ENCODE assay signal across 1 cellular context in the genomic region with DNA sequence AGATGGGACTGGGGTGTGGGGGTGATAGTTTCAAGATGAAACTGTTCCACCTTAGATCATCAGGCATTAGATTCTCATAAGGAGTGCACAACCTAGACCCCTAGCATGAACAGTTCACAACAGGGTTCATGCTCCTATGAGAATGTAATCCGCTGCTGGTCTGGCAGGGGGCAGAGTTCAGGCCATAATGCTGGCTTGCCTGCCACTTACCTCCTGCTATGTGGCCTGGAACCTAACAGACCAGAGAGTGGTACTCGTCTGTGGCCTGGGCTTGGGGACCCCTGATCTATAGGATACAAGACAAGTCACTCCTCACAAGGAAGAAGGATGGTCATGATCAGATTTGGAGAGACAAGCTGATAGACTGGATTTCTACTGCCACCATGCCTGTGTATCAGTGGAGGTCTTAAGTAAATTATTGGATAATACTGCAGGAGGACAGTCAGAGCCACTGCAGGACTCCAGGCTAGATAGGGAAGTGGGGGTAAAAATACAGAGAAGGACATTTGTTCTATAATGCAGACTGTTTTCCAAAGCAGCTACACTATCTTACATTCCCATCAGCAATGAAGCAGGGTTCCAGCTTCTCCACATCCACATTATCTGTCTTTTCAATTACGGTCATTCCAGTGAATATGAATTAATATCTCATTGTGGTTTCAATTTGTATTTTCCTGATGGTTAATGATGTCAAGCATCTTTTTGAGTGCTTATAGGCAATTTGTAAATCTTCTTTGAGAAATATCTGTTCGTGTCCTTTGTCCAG.
A peak's percentile ranks its signal among the peaks of the same experiment; 100 is the strongest.
TF ChIP-seq lines count a peak whose summit lies in the region.

No MANE protein-coding gene starts in this region.

TF ChIP-seq in HepG2, 621 proteins besides CTCF, POLR2A, EP300 and RAD21 (continued from another document and continues in another):
- TF ChIP-seq, protein P1, sequence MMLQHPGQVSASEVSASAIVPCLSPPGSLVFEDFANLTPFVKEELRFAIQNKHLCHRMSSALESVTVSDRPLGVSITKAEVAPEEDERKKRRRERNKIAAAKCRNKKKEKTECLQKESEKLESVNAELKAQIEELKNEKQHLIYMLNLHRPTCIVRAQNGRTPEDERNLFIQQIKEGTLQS (CRISPR knock-in tag; IDR thresholded peaks at IDR 0.05), result no peak
- TF ChIP-seq, protein P2, sequence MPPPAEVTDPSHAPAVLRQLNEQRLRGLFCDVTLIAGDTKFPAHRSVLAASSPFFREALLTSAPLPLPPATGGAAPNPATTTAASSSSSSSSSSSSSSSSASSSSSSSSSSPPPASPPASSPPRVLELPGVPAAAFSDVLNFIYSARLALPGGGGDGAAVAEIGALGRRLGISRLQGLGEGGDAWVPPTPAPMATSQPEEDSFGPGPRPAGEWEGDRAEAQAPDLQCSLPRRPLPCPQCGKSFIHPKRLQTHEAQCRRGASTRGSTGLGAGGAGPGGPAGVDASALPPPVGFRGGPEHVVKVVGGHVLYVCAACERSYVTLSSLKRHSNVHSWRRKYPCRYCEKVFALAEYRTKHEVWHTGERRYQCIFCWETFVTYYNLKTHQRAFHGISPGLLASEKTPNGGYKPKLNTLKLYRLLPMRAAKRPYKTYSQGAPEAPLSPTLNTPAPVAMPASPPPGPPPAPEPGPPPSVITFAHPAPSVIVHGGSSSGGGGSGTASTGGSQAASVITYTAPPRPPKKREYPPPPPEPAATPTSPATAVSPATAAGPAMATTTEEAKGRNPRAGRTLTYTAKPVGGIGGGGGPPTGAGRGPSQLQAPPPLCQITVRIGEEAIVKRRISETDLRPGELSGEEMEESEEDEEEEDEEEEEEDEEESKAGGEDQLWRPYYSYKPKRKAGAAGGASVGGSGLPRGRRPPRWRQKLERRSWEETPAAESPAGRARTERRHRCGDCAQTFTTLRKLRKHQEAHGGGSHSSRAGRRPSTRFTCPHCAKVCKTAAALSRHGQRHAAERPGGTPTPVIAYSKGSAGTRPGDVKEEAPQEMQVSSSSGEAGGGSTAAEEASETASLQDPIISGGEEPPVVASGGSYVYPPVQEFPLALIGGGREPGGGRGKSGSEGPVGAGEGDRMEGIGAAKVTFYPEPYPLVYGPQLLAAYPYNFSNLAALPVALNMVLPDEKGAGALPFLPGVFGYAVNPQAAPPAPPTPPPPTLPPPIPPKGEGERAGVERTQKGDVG (CRISPR knock-in tag; IDR thresholded peaks at IDR 0.05; ENCODE audit: borderline replicate concordance), result peak; percentile 92; the same call in 1 of the 2 replicates
- 0 out of 2 replicates have a peak, but pooled peaks have one; percentile 21 for TF ChIP-seq FOSL2 (CRISPR knock-in tag; IDR thresholded peaks at IDR 0.05)
- TF ChIP-seq ZNF24 (IDR thresholded peaks at IDR 0.05), result no peak
- TF ChIP-seq, protein P3, sequence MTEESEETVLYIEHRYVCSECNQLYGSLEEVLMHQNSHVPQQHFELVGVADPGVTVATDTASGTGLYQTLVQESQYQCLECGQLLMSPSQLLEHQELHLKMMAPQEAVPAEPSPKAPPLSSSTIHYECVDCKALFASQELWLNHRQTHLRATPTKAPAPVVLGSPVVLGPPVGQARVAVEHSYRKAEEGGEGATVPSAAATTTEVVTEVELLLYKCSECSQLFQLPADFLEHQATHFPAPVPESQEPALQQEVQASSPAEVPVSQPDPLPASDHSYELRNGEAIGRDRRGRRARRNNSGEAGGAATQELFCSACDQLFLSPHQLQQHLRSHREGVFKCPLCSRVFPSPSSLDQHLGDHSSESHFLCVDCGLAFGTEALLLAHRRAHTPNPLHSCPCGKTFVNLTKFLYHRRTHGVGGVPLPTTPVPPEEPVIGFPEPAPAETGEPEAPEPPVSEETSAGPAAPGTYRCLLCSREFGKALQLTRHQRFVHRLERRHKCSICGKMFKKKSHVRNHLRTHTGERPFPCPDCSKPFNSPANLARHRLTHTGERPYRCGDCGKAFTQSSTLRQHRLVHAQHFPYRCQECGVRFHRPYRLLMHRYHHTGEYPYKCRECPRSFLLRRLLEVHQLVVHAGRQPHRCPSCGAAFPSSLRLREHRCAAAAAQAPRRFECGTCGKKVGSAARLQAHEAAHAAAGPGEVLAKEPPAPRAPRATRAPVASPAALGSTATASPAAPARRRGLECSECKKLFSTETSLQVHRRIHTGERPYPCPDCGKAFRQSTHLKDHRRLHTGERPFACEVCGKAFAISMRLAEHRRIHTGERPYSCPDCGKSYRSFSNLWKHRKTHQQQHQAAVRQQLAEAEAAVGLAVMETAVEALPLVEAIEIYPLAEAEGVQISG (CRISPR knock-in tag; IDR thresholded peaks at IDR 0.05), result 0 out of 2 replicates have a peak, but pooled peaks have one; percentile 42
- no peak for TF ChIP-seq ETV6 (CRISPR knock-in tag; conservative IDR thresholded peaks at IDR 0.05)
- TF ChIP-seq, protein P4, sequence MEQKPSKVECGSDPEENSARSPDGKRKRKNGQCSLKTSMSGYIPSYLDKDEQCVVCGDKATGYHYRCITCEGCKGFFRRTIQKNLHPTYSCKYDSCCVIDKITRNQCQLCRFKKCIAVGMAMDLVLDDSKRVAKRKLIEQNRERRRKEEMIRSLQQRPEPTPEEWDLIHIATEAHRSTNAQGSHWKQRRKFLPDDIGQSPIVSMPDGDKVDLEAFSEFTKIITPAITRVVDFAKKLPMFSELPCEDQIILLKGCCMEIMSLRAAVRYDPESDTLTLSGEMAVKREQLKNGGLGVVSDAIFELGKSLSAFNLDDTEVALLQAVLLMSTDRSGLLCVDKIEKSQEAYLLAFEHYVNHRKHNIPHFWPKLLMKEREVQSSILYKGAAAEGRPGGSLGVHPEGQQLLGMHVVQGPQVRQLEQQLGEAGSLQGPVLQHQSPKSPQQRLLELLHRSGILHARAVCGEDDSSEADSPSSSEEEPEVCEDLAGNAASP (CRISPR knock-in tag; IDR thresholded peaks at IDR 0.05; ENCODE audit: borderline replicate concordance), result 0 out of 2 replicates have a peak, but pooled peaks have one; percentile 8
- TF ChIP-seq ZMAT3 (CRISPR knock-in tag; conservative IDR thresholded peaks at IDR 0.05), result 0 out of 2 replicates have a peak, but pooled peaks have one; percentile 30
- no peak for TF ChIP-seq RBM22 (optimal IDR thresholded peaks at IDR 0.05; ENCODE audit: low read length)
- no peak for TF ChIP-seq CBX1 (IDR thresholded peaks at IDR 0.05; ENCODE audit: low read depth)
- TF ChIP-seq ZBTB3 (CRISPR knock-in tag; IDR thresholded peaks at IDR 0.05; ENCODE audit: borderline replicate concordance, low read depth), result no peak
- peak; percentile 52; the same call in 1 of the 2 replicates for TF ChIP-seq TARDBP (CRISPR knock-in tag; IDR thresholded peaks at IDR 0.05)
- TF ChIP-seq NR2F6 (IDR thresholded peaks at IDR 0.05), result peak; percentile 44
- TF ChIP-seq NR2F6 (CRISPR knock-in tag; IDR thresholded peaks at IDR 0.05), result peak; percentile 38; the same call in 1 of the 2 replicates
- TF ChIP-seq ZNF350 (CRISPR knock-in tag; IDR thresholded peaks at IDR 0.05; ENCODE audit: borderline replicate concordance, low read depth), result peak; percentile 60; the same call in 1 of the 2 replicates
- TF ChIP-seq HNF4G (IDR thresholded peaks at IDR 0.05; ENCODE audit: borderline replicate concordance, low read depth, low read length), result no peak
- peak; percentile 43; the same call in 1 of the 2 replicates for TF ChIP-seq HNF4G (CRISPR knock-in tag; IDR thresholded peaks at IDR 0.05; ENCODE audit: borderline replicate concordance, low read depth)
- TF ChIP-seq SMC3 (IDR thresholded peaks at IDR 0.05; ENCODE audit: low read length), result peak; percentile 71; the same call in 1 of the 2 replicates
- no peak for TF ChIP-seq ZKSCAN1 (IDR thresholded peaks at IDR 0.05; ENCODE audit: low read length)
- no peak for TF ChIP-seq HNRNPLL (IDR thresholded peaks at IDR 0.05; ENCODE audit: low read depth, low read length, poor library complexity, severe bottlenecking)
- peak; percentile 19; the same call in 1 of the 2 replicates for TF ChIP-seq ZNF792 (CRISPR knock-in tag; IDR thresholded peaks at IDR 0.05)
- no peak for TF ChIP-seq PRMT3 (CRISPR knock-in tag; IDR thresholded peaks at IDR 0.05; ENCODE audit: borderline replicate concordance, low read depth)
- TF ChIP-seq KDM6A (CRISPR knock-in tag; IDR thresholded peaks at IDR 0.05; ENCODE audit: low read depth), result no peak
- no peak for TF ChIP-seq PAWR (CRISPR knock-in tag; IDR thresholded peaks at IDR 0.05; ENCODE audit: borderline replicate concordance)
- TF ChIP-seq ZNF343 (CRISPR knock-in tag; IDR thresholded peaks at IDR 0.05), result no peak
- TF ChIP-seq KDM2A (CRISPR knock-in tag; IDR thresholded peaks at IDR 0.05; ENCODE audit: borderline replicate concordance, low read depth), result no peak
- TF ChIP-seq XRCC5 (optimal IDR thresholded peaks at IDR 0.05; ENCODE audit: low read length), result peak; percentile 26
- TF ChIP-seq, protein P5, sequence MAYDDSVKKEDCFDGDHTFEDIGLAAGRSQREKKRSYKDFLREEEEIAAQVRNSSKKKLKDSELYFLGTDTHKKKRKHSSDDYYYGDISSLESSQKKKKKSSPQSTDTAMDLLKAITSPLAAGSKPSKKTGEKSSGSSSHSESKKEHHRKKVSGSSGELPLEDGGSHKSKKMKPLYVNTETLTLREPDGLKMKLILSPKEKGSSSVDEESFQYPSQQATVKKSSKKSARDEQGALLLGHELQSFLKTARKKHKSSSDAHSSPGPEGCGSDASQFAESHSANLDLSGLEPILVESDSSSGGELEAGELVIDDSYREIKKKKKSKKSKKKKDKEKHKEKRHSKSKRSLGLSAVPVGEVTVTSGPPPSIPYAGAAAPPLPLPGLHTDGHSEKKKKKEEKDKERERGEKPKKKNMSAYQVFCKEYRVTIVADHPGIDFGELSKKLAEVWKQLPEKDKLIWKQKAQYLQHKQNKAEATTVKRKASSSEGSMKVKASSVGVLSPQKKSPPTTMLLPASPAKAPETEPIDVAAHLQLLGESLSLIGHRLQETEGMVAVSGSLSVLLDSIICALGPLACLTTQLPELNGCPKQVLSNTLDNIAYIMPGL (CRISPR knock-in tag; IDR thresholded peaks at IDR 0.05; ENCODE audit: borderline replicate concordance in 1 of 2, low read depth in 1 of 2), result peak; percentile 41 to 64; a peak in 2 of 4 replicates
- TF ChIP-seq, protein P6, sequence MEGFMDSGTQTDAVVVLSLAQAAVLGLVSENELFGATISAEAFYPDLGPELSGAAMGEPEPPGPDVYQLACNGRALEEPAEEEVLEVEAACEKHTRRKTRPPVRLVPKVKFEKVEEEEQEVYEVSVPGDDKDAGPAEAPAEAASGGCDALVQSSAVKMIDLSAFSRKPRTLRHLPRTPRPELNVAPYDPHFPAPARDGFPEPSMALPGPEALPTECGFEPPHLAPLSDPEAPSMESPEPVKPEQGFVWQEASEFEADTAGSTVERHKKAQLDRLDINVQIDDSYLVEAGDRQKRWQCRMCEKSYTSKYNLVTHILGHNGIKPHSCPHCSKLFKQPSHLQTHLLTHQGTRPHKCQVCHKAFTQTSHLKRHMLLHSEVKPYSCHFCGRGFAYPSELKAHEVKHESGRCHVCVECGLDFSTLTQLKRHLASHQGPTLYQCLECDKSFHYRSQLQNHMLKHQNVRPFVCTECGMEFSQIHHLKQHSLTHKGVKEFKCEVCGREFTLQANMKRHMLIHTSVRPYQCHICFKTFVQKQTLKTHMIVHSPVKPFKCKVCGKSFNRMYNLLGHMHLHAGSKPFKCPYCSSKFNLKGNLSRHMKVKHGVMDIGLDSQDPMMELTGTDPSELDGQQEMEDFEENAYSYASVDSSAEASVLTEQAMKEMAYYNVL (CRISPR knock-in tag; IDR thresholded peaks at IDR 0.05; ENCODE audit: borderline replicate concordance), result peak; percentile 26; the same call in 1 of the 2 replicates
- TF ChIP-seq, protein P7, sequence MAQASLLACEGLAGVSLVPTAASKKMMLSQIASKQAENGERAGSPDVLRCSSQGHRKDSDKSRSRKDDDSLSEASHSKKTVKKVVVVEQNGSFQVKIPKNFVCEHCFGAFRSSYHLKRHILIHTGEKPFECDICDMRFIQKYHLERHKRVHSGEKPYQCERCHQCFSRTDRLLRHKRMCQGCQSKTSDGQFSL (CRISPR knock-in tag; IDR thresholded peaks at IDR 0.05), result no peak
- no peak for TF ChIP-seq FOSL1 (CRISPR knock-in tag; IDR thresholded peaks at IDR 0.05; ENCODE audit: borderline replicate concordance)
- TF ChIP-seq, protein P8, sequence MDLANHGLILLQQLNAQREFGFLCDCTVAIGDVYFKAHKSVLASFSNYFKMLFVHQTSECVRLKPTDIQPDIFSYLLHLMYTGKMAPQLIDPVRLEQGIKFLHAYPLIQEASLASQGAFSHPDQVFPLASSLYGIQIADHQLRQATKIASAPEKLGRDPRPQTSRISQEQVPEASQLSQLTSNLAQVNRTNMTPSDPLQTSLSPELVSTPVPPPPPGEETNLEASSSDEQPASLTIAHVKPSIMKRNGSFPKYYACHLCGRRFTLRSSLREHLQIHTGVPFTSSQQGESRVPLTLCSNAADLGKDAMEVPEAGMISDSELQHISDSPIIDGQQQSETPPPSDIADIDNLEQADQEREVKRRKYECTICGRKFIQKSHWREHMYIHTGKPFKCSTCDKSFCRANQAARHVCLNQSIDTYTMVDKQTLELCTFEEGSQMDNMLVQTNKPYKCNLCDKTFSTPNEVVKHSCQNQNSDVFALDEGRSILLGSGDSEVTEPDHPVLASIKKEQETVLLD (CRISPR knock-in tag; IDR thresholded peaks at IDR 0.05; ENCODE audit: low read depth), result no peak
- TF ChIP-seq, protein P9, sequence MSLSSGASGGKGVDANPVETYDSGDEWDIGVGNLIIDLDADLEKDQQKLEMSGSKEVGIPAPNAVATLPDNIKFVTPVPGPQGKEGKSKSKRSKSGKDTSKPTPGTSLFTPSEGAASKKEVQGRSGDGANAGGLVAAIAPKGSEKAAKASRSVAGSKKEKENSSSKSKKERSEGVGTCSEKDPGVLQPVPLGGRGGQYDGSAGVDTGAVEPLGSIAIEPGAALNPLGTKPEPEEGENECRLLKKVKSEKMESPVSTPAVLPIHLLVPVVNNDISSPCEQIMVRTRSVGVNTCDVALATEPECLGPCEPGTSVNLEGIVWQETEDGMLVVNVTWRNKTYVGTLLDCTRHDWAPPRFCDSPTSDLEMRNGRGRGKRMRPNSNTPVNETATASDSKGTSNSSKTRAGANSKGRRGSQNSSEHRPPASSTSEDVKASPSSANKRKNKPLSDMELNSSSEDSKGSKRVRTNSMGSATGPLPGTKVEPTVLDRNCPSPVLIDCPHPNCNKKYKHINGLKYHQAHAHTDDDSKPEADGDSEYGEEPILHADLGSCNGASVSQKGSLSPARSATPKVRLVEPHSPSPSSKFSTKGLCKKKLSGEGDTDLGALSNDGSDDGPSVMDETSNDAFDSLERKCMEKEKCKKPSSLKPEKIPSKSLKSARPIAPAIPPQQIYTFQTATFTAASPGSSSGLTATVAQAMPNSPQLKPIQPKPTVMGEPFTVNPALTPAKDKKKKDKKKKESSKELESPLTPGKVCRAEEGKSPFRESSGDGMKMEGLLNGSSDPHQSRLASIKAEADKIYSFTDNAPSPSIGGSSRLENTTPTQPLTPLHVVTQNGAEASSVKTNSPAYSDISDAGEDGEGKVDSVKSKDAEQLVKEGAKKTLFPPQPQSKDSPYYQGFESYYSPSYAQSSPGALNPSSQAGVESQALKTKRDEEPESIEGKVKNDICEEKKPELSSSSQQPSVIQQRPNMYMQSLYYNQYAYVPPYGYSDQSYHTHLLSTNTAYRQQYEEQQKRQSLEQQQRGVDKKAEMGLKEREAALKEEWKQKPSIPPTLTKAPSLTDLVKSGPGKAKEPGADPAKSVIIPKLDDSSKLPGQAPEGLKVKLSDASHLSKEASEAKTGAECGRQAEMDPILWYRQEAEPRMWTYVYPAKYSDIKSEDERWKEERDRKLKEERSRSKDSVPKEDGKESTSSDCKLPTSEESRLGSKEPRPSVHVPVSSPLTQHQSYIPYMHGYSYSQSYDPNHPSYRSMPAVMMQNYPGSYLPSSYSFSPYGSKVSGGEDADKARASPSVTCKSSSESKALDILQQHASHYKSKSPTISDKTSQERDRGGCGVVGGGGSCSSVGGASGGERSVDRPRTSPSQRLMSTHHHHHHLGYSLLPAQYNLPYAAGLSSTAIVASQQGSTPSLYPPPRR (CRISPR knock-in tag; IDR thresholded peaks at IDR 0.05; ENCODE audit: borderline replicate concordance), result peak; percentile 45; the same call in 1 of the 2 replicates
